8 cellular contexts compared by ENCODE assay signal in the genomic region with DNA sequence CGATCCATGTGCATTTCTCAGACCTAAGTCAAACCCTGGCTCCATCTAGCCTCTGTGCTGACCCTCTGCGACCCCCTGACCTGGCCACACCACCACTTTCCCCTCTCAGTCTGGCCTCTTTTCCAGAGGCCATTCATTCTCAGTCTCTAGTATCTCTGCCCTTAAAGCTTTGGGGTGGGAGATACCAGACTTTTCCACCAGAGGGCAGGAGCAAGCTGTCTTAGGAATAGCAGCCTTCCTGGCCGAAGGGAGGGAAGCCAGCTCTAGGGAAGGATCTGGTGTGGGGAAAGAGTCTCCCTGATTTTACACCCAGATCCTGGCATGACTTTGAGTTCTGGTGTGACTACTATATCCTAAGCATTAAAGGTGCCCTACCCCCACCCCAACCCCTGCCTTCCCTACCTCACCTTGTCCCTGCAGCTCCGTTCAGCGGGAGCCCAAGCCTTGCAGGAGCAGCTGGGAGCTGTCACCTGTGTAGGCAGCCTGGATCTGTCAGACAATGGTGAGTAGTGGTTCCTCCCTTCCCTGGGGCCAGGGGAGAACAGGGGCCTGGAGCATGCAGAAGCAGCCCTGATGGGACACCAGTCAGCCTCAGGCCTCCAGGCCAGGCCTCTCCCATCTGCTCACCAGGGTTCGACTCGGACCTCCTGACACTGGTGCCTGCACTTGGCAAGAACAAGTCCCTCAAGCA.
DNase-seq lines count a peak whose midpoint lies in the region; ATAC-seq and TF ChIP-seq lines count a peak whose summit lies in the region.

No MANE protein-coding gene starts in this region.

- H3K4me3 ChIP-seq in foreskin fibroblast (ENCODE audit: low read depth in 1 of 2, low read length in 2 of 2) = no peak overlapping the region

- H3K4me1 Mint-ChIP-seq in activated T-cell treated with anti-CD3 and anti-CD28 coated beads, Interleukin-2, amount 50 U/mL, for 24 hours (ENCODE audit: low read depth) = peaks cover 9% of the 10 kb centered on the region

- H3K36me3 Mint-ChIP-seq in activated T-cell treated with anti-CD3 and anti-CD28 coated beads, Interleukin-2, amount 50 U/mL, for 24 hours (ENCODE audit: low read depth) = no peaks in the 10 kb centered on the region

- no peak overlapping the region for H3K4me3 Mint-ChIP-seq in activated T-cell treated with anti-CD3 and anti-CD28 coated beads, Interleukin-2, amount 50 U/mL, for 24 hours

- peak overlapping the region; percentile 69 for H3K27ac Mint-ChIP-seq in activated T-cell treated with anti-CD3 and anti-CD28 coated beads, Interleukin-2, amount 50 U/mL, for 24 hours

- peak; percentile 70 for ATAC-seq in HG02623 (IDR thresholded peaks at IDR 0.05; ENCODE audit: unreplicated experiment)

- DNase-seq in activated CD8-positive, alpha-beta memory T cell treated with anti-CD3 and anti-CD28 coated beads for 24 hours = peak; percentile 78
- DNase-seq in activated CD8-positive, alpha-beta memory T cell treated with anti-CD3 and anti-CD28 coated beads, Interleukin-2, amount 50 U/mL, for 48 hours = no peak
- DNase-seq in NCI-H226 (peak; percentile 39), foreskin fibroblast (peak; percentile 48 to 85), nucleus accumbens (lab: John Stamatoyannopoulos, UW) (peak in 39 of 56 donors; percentile 13 to 90 (median 38)), ecto neural progenitor cell (ENCODE audit: low spot score) (no peak)
- peak; percentile 64 for DNase-seq in activated T-cell treated with anti-CD3 and anti-CD28 coated beads, Interleukin-2, amount 50 U/mL, for 24 hours

- peak; percentile 85 for TF ChIP-seq CTCF in foreskin fibroblast (IDR thresholded peaks at IDR 0.05; ENCODE audit: low read depth, low read length)

- H3K27me3 Mint-ChIP-seq in activated T-cell treated with anti-CD3 and anti-CD28 coated beads, Interleukin-2, amount 50 U/mL, for 24 hours = peaks cover 9% of the 10 kb centered on the region

- H3K9me3 Mint-ChIP-seq in activated T-cell treated with anti-CD3 and anti-CD28 coated beads, Interleukin-2, amount 50 U/mL, for 24 hours = no peaks in the 10 kb centered on the region

Comparison
In these comparisons a context has a peak if more than half of its experiments do, and no peak if none do; other contexts are left out.
1. DNase-seq: peak in activated CD8-positive, alpha-beta memory T cell treated with anti-CD3 and anti-CD28 coated beads for 24 hours (single experiment), NCI-H226 (single experiment), activated T-cell treated with anti-CD3 and anti-CD28 coated beads, Interleukin-2, amount 50 U/mL, for 24 hours (single experiment), foreskin fibroblast (2 of 2) and nucleus accumbens (39 of 56); none in activated CD8-positive, alpha-beta memory T cell treated with anti-CD3 and anti-CD28 coated beads, Interleukin-2, amount 50 U/mL, for 48 hours (single experiment) and ecto neural progenitor cell (single experiment).